In genomic region chr5:93870649-93871048, GRCh38 we compare ENCODE assay signal across 31 cellular contexts.
"Had no signal": no experiment of that assay in that cellular context is flagged by ENCODE, and none has a peak within 500 bp of the region (broad histone marks: within the 10 kb centered on the region; RNA-seq: fewer than 3 reads in every experiment).

No MANE protein-coding gene starts in this region.

- H3K9me3 Mint-ChIP-seq: activated CD4-positive, alpha-beta memory T cell treated with anti-CD3 and anti-CD28 coated beads, Interleukin-2, amount 10 ng/mL, durations not matched to agents 7 days and 5 days; activated CD4-positive, alpha-beta T cell treated with anti-CD3 and anti-CD28 coated beads, Interleukin-2, amount 10 ng/mL, durations not matched to agents 24 days and 14 days; activated naive CD4-positive, alpha-beta T cell treated with anti-CD3 and anti-CD28 coated beads, Interleukin-2, amount 10 ng/mL, durations not matched to agents 7 days and 5 days; activated naive CD4-positive, alpha-beta T cell treated with anti-CD3 and anti-CD28 coated beads, Interleukin-2, amount 50 U/mL, for 72 hours; activated naive CD8-positive, alpha-beta T cell treated with anti-CD3 and anti-CD28 coated beads, Interleukin-2, amount 10 ng/mL, durations not matched to agents 7 days and 5 days; activated T-cell treated with anti-CD3 and anti-CD28 coated beads, Interleukin-2, amount 50 U/mL, for 24 hours; activated T-cell treated with anti-CD3 and anti-CD28 coated beads, Interleukin-2, amount 50 U/mL, for 72 hours; central memory CD8-positive, alpha-beta T cell; effector memory CD8-positive, alpha-beta T cell had no signal

- ATAC-seq: activated CD4-positive, alpha-beta T cell treated with anti-CD3 and anti-CD28 coated beads for 36 hours; activated naive CD4-positive, alpha-beta T cell treated with anti-CD3 and anti-CD28 coated beads, Interleukin-2, amount 50 U/mL, for 72 hours; activated T-cell treated with anti-CD3 and anti-CD28 coated beads, Interleukin-2, amount 50 U/mL, for 72 hours; effector memory CD8-positive, alpha-beta T cell; foreskin keratinocyte; gastrocnemius medialis; heart left ventricle had no signal

- H3K9me3 ChIP-seq: ascending aorta, esophagus muscularis mucosa, gastrocnemius medialis, heart left ventricle had no signal

- H3K27ac Mint-ChIP-seq: activated CD4-positive, alpha-beta memory T cell treated with anti-CD3 and anti-CD28 coated beads, Interleukin-2, amount 10 ng/mL, durations not matched to agents 7 days and 5 days; activated CD4-positive, alpha-beta T cell treated with anti-CD3 and anti-CD28 coated beads for 36 hours; activated CD4-positive, alpha-beta T cell treated with anti-CD3 and anti-CD28 coated beads, Interleukin-2, amount 10 ng/mL, durations not matched to agents 24 days and 14 days; activated naive CD4-positive, alpha-beta T cell treated with anti-CD3 and anti-CD28 coated beads, Interleukin-2, amount 10 ng/mL, durations not matched to agents 7 days and 5 days; activated naive CD4-positive, alpha-beta T cell treated with anti-CD3 and anti-CD28 coated beads, Interleukin-2, amount 50 U/mL, for 72 hours; activated naive CD8-positive, alpha-beta T cell treated with anti-CD3 and anti-CD28 coated beads, Interleukin-2, amount 10 ng/mL, durations not matched to agents 7 days and 5 days; activated T-cell treated with anti-CD3 and anti-CD28 coated beads, Interleukin-2, amount 50 U/mL, for 24 hours; activated T-cell treated with anti-CD3 and anti-CD28 coated beads, Interleukin-2, amount 50 U/mL, for 72 hours; effector memory CD8-positive, alpha-beta T cell had no signal

- H3K27me3 ChIP-seq: ascending aorta, brain microvascular endothelial cell, esophagus muscularis mucosa, foreskin keratinocyte, gastrocnemius medialis, heart left ventricle had no signal

- H3K27ac ChIP-seq: ascending aorta, brain microvascular endothelial cell, esophagus muscularis mucosa, foreskin keratinocyte, gastrocnemius medialis, heart left ventricle had no signal

- H3K36me3 Mint-ChIP-seq: activated naive CD4-positive, alpha-beta T cell treated with anti-CD3 and anti-CD28 coated beads, Interleukin-2, amount 10 ng/mL, durations not matched to agents 7 days and 5 days had no signal

- H3K4me1 ChIP-seq: ascending aorta, foreskin keratinocyte, gastrocnemius medialis, heart left ventricle had no signal

- H3K36me3 ChIP-seq: ascending aorta, brain microvascular endothelial cell, gastrocnemius medialis had no signal

- H3K4me3 Mint-ChIP-seq: activated CD4-positive, alpha-beta memory T cell treated with anti-CD3 and anti-CD28 coated beads, Interleukin-2, amount 10 ng/mL, durations not matched to agents 7 days and 5 days; activated CD4-positive, alpha-beta T cell treated with anti-CD3 and anti-CD28 coated beads for 36 hours; activated CD4-positive, alpha-beta T cell treated with anti-CD3 and anti-CD28 coated beads, Interleukin-2, amount 10 ng/mL, durations not matched to agents 24 days and 14 days; activated naive CD4-positive, alpha-beta T cell treated with anti-CD3 and anti-CD28 coated beads, Interleukin-2, amount 10 ng/mL, durations not matched to agents 7 days and 5 days; activated naive CD8-positive, alpha-beta T cell treated with anti-CD3 and anti-CD28 coated beads, Interleukin-2, amount 10 ng/mL, durations not matched to agents 7 days and 5 days; activated T-cell treated with anti-CD3 and anti-CD28 coated beads, Interleukin-2, amount 50 U/mL, for 24 hours; activated T-cell treated with anti-CD3 and anti-CD28 coated beads, Interleukin-2, amount 50 U/mL, for 72 hours; central memory CD8-positive, alpha-beta T cell; effector memory CD8-positive, alpha-beta T cell had no signal

- H3K27me3 Mint-ChIP-seq: activated CD4-positive, alpha-beta memory T cell treated with anti-CD3 and anti-CD28 coated beads, Interleukin-2, amount 10 ng/mL, durations not matched to agents 7 days and 5 days; activated CD4-positive, alpha-beta T cell treated with anti-CD3 and anti-CD28 coated beads for 36 hours; activated CD4-positive, alpha-beta T cell treated with anti-CD3 and anti-CD28 coated beads, Interleukin-2, amount 10 ng/mL, durations not matched to agents 24 days and 14 days; activated naive CD4-positive, alpha-beta T cell treated with anti-CD3 and anti-CD28 coated beads, Interleukin-2, amount 10 ng/mL, durations not matched to agents 7 days and 5 days; activated naive CD8-positive, alpha-beta T cell treated with anti-CD3 and anti-CD28 coated beads, Interleukin-2, amount 10 ng/mL, durations not matched to agents 7 days and 5 days; activated T-cell treated with anti-CD3 and anti-CD28 coated beads, Interleukin-2, amount 50 U/mL, for 24 hours; central memory CD8-positive, alpha-beta T cell; effector memory CD8-positive, alpha-beta T cell had no signal

- FAIRE-seq: bronchial epithelial cell, colon had no signal

- H3K4me3 ChIP-seq: ascending aorta, esophagus muscularis mucosa, gastrocnemius medialis, heart left ventricle had no signal

- DNase-seq: activated CD4-positive, alpha-beta memory T cell treated with anti-CD3 and anti-CD28 coated beads, Interleukin-2, amount 10 ng/mL, durations not matched to agents 7 days and 5 days; activated CD4-positive, alpha-beta T cell treated with anti-CD3 and anti-CD28 coated beads for 36 hours; activated CD4-positive, alpha-beta T cell treated with anti-CD3 and anti-CD28 coated beads, Interleukin-2, amount 10 ng/mL, durations not matched to agents 24 days and 14 days; activated CD4-positive, alpha-beta T cell treated with anti-CD3 and anti-CD28 coated beads, Interleukin-2, amount 50 U/mL, for 4 hours; activated CD4-positive, CD25-positive, alpha-beta regulatory T cell; activated CD4-positive, CD25-positive, alpha-beta regulatory T cell treated with anti-CD3 and anti-CD28 coated beads, Interleukin-2, amount 50 U/mL, for 72 hours; activated CD8-positive, alpha-beta memory T cell treated with anti-CD3 and anti-CD28 coated beads, Interleukin-2, amount 50 U/mL, for 48 hours; activated gamma-delta T cell; activated naive CD4-positive, alpha-beta T cell; activated naive CD4-positive, alpha-beta T cell treated with anti-CD3 and anti-CD28 coated beads, Interleukin-2, amount 10 ng/mL, durations not matched to agents 7 days and 5 days; activated naive CD8-positive, alpha-beta T cell treated with anti-CD3 and anti-CD28 coated beads, Interleukin-2, amount 10 ng/mL, durations not matched to agents 7 days and 5 days; activated T-cell treated with anti-CD3 and anti-CD28 coated beads for 4 hours; activated T-cell treated with anti-CD3 and anti-CD28 coated beads, Interleukin-2, amount 50 U/mL, for 24 hours; activated T-cell treated with anti-CD3 and anti-CD28 coated beads, Interleukin-2, amount 50 U/mL, for 72 hours; brain microvascular endothelial cell; cortex of kidney; dermis blood vessel endothelial cell; effector CD4-positive, alpha-beta T cell; effector memory CD8-positive, alpha-beta T cell; erythroblast; foreskin keratinocyte; gastrocnemius medialis; glutamatergic neuron; heart left ventricle; T-helper 2 cell had no signal
